Comparison of ENCODE assay signal across 20 cellular contexts in genomic region chr20:10388571-10388970, GRCh38. TPM values are rescaled to one million over a fixed set of nuclear protein-coding genes. Genes with fewer than 3 reads are reported as not detected.
A peak's percentile ranks its signal among the peaks of the same experiment; 100 is the strongest.
DNase-seq lines count a peak whose midpoint lies in the region; ATAC-seq and TF ChIP-seq lines count a peak whose summit lies in the region.
"Had no signal": no experiment of that assay in that cellular context is flagged by ENCODE, and none has a peak within 500 bp of the region (broad histone marks: within the 10 kb centered on the region; RNA-seq: fewer than 3 reads in every experiment).

No MANE protein-coding gene starts in this region.

- peaks cover 2% of the 10 kb centered on the region; the same call in 1 of the 2 replicates for H3K4me1 ChIP-seq in IMR-90 (ENCODE audit: control insufficient read depth, insufficient read depth, low read length)
- H3K4me1 ChIP-seq in hepatocyte (ENCODE audit: insufficient read depth), result peaks cover 6% of the 10 kb centered on the region
- peaks cover 10% of the 10 kb centered on the region for H3K4me1 ChIP-seq in smooth muscle cell (ENCODE audit: low read depth)
- H3K4me1 ChIP-seq in PC-3 (ENCODE audit: insufficient read depth, low read length), result no peaks in the 10 kb centered on the region
- H3K4me1 ChIP-seq: BLaER1, Peyer's patch had no signal

- H2AK5ac ChIP-seq in IMR-90 (ENCODE audit: low read depth, low read length), result no peak overlapping the region

- dilution Hi-C loops in IMR-90 (cut with HindIII; ENCODE audit: low sequenced_read_pairs, unreplicated experiment), result no loop called here

- CTCF ChIA-PET in IMR-90 (lab: Yijun Ruan, JAX), result no interaction called here
- CTCF ChIA-PET in PC-3 (lab: Charles Lee), result interaction anchor here (0.6 kb wide), 1 partner anchor 45 kb away, joined by 3 read pairs; the partner anchor contains the start of gene MKKS

- H3K23ac ChIP-seq in IMR-90 (ENCODE audit: low read depth, low read length), result no peak overlapping the region

- 0 out of 2 replicates have a peak overlapping the region, but pooled peaks have one; percentile 14 for H2BK20ac ChIP-seq in IMR-90 (ENCODE audit: low read depth, low read length)

- H2BK5ac ChIP-seq in IMR-90 (ENCODE audit: low read depth, low read length, poor library complexity, severe bottlenecking), result no peak overlapping the region

- H3K27me3 ChIP-seq in IMR-90 (ENCODE audit: control insufficient read depth, insufficient read depth, low read length), result no peaks in the 10 kb centered on the region
- H3K27me3 ChIP-seq in hepatocyte, result no peaks in the 10 kb centered on the region
- no peaks in the 10 kb centered on the region for H3K27me3 ChIP-seq in smooth muscle cell (ENCODE audit: low read depth)
- peaks cover 12% of the 10 kb centered on the region; the same call in 1 of the 2 replicates for H3K27me3 ChIP-seq in PC-3 (ENCODE audit: low read length)
- H3K27me3 ChIP-seq: BLaER1, Peyer's patch had no signal

- no peaks in the 10 kb centered on the region for H3K9me1 ChIP-seq in IMR-90 (ENCODE audit: insufficient read depth, low read length)

- 83% methylated on average over 1 of the region's 4 CpGs; no CpG with 5 or more reads in 1 of the 2 experiments for WGBS in IMR-90 (ENCODE audit: extremely low coverage in 2 of 2, insufficient read length in 1 of 2), 2 experiments
- 44% methylated on average over 4 of the region's 4 CpGs for WGBS in hepatocyte (ENCODE audit: low lambda C conversion rate, missing lambda C conversion rate)
- 45% methylated on average over 4 of the region's 4 CpGs for WGBS in smooth muscle cell (ENCODE audit: low lambda C conversion rate)

- no peak overlapping the region for H4K5ac ChIP-seq in IMR-90 (ENCODE audit: low read depth, low read length)

- H3K14ac ChIP-seq in IMR-90 (replicated peaks; ENCODE audit: low read depth, low read length), result no peak overlapping the region; the same call in 1 of the 2 replicates

- no peak overlapping the region for H4K8ac ChIP-seq in IMR-90 (ENCODE audit: low read depth in 2 of 2, low read length in 2 of 2)

- DNase-seq in NCI-H2171 treated with DMSO at 0.1 percent for 48 hours (lab: John Stamatoyannopoulos, UW) (peak; percentile 16), NCI-H2171 (lab: John Stamatoyannopoulos, UW) (no peak), IMR-90 (no peak), hepatocyte (ENCODE audit: low spot score) (no peak), smooth muscle cell (lab: John Stamatoyannopoulos, UW; ENCODE audit: unreplicated experiment) (no peak), NCI-H510A (lab: John Stamatoyannopoulos, UW) (no peak), PC-3 (no peak)
- DNase-seq: CD4-positive, CD25-positive, alpha-beta regulatory T cell; DMS53; HCEC 1CT; NCI-H1048; NCI-H1694; NCI-H2029 treated with DMSO at 0.1 percent for 48 hours; NCI-H226; Peyer's patch; SIG-M5; SK-N-SH had no signal

- H3K79me2 ChIP-seq in hepatocyte (no peaks in the 10 kb centered on the region), smooth muscle cell (ENCODE audit: low read depth) (no peaks in the 10 kb centered on the region), PC-3 (ENCODE audit: low read length) (no peaks in the 10 kb centered on the region)

- H4K91ac ChIP-seq in IMR-90 (ENCODE audit: insufficient read depth, low read depth, low read length), result no peak overlapping the region

- H3K27ac ChIP-seq in IMR-90 (ENCODE audit: insufficient read depth, low read length) (no peak overlapping the region), hepatocyte (no peak overlapping the region), smooth muscle cell (ENCODE audit: low read depth) (peak overlapping the region; percentile 15), PC-3 (ENCODE audit: low read length) (no peak overlapping the region)
- H3K27ac ChIP-seq: 22Rv1, BLaER1, Peyer's patch had no signal

- H4K20me1 ChIP-seq in IMR-90 (ENCODE audit: insufficient read depth, low read length), result no peaks in the 10 kb centered on the region
- H4K20me1 ChIP-seq in hepatocyte (ENCODE audit: insufficient read depth, poor library complexity, severe bottlenecking), result no peaks in the 10 kb centered on the region
- no peaks in the 10 kb centered on the region for H4K20me1 ChIP-seq in smooth muscle cell (ENCODE audit: low read depth)
- H4K20me1 ChIP-seq in PC-3 (ENCODE audit: low read length), result no peaks in the 10 kb centered on the region
- H4K20me1 ChIP-seq: BLaER1 had no signal

- intact Hi-C loops in IMR-90 (cut with micrococcal nuclease) (loop anchor here (2.0 kb wide), 1 partner anchor 30 kb away; no protein-coding TSS in a partner anchor), PC-3 (cut with micrococcal nuclease) (no loop called here)

- ATAC-seq in IMR-90 (ENCODE audit: low read depth) (no peak), GM19467 (IDR thresholded peaks at IDR 0.05; ENCODE audit: unreplicated experiment) (no peak), PC-3 (no peak)

- H3K9ac ChIP-seq in IMR-90 (ENCODE audit: low read depth, low read length) (no peak overlapping the region), smooth muscle cell (ENCODE audit: low read depth) (no peak overlapping the region), PC-3 (ENCODE audit: low read length) (no peak overlapping the region)
- H3K9ac ChIP-seq: BLaER1, SK-N-SH had no signal

- peaks cover 2% of the 10 kb centered on the region; the same call in 1 of the 2 replicates for H3K9me3 ChIP-seq in IMR-90 (ENCODE audit: control insufficient read depth, insufficient read depth, low read length)
- no peaks in the 10 kb centered on the region for H3K9me3 ChIP-seq in hepatocyte (ENCODE audit: low read depth)
- no peaks in the 10 kb centered on the region for H3K9me3 ChIP-seq in smooth muscle cell (replicated peaks; ENCODE audit: low read depth)
- H3K9me3 ChIP-seq in PC-3 (ENCODE audit: low read length), result no peaks in the 10 kb centered on the region
- H3K9me3 ChIP-seq: Peyer's patch, SK-N-SH had no signal

- in situ Hi-C loops in IMR-90 (cut with MboI; ENCODE audit: low sequenced_read_pairs), result no loop called here

- peak overlapping the region; percentile 55 for H3K18ac ChIP-seq in IMR-90 (ENCODE audit: low read depth, low read length)

- BruUV-seq in IMR-90 (replicated peaks; lab: Mats Ljungman, UMichigan), result no TSS peak
- BruUV-seq in PC-3 (replicated peaks; lab: Mats Ljungman, UMichigan), result no TSS peak

- TF ChIP-seq CTCF in IMR-90 (conservative IDR thresholded peaks at IDR 0.05; ENCODE audit: low read depth, low read length) (no peak), hepatocyte (IDR thresholded peaks at IDR 0.05; ENCODE audit: poor library complexity) (no peak), smooth muscle cell (IDR thresholded peaks at IDR 0.05; ENCODE audit: borderline replicate concordance, insufficient read depth, poor library complexity, severe bottlenecking) (no peak), PC-3 (conservative IDR thresholded peaks at IDR 0.05; ENCODE audit: low read depth, low read length) (no peak)

- H3K4me3 ChIP-seq in IMR-90 (ENCODE audit: insufficient read depth, low read depth, low read length), result no peak overlapping the region
- H3K4me3 ChIP-seq in hepatocyte, result no peak overlapping the region
- H3K4me3 ChIP-seq in smooth muscle cell, result no peak overlapping the region
- no peak overlapping the region for H3K4me3 ChIP-seq in PC-3 (ENCODE audit: low read length)
- H3K4me3 ChIP-seq: BLaER1, Peyer's patch had no signal

- H3F3A ChIP-seq in smooth muscle cell (ENCODE audit: low read depth) (no peaks in the 10 kb centered on the region), PC-3 (ENCODE audit: low read length, unreplicated experiment) (no peaks in the 10 kb centered on the region)

- no peaks in the 10 kb centered on the region for H3K9me2 ChIP-seq in hepatocyte (replicated peaks; ENCODE audit: insufficient read depth)
- H3K9me2 ChIP-seq in PC-3 (replicated peaks; ENCODE audit: low read length), result no peaks in the 10 kb centered on the region
- H3K9me2 ChIP-seq: SK-N-SH had no signal

- TF ChIP-seq RAD21 in IMR-90 (IDR thresholded peaks at IDR 0.05; ENCODE audit: low read length), result no peak

- no peak for TF ChIP-seq POLR2A in IMR-90 (IDR thresholded peaks at IDR 0.05; ENCODE audit: low read depth, low read length)

- H2BK120ac ChIP-seq in IMR-90 (ENCODE audit: low read depth, low read length), result no peak overlapping the region

- POLR2A ChIA-PET in IMR-90 (lab: Charles Lee; ENCODE audit: unreplicated experiment) (no interaction called here), PC-3 (lab: Charles Lee; ENCODE audit: unreplicated experiment) (no interaction called here)

- no peak overlapping the region for H3K56ac ChIP-seq in IMR-90 (ENCODE audit: extremely low read depth, insufficient read depth, low read length)

- no peaks in the 10 kb centered on the region for H3K79me1 ChIP-seq in IMR-90 (ENCODE audit: low read depth in 1 of 2, low read length in 2 of 2)

- H3K4me2 ChIP-seq in IMR-90 (ENCODE audit: low read depth, low read length) (no peak overlapping the region), hepatocyte (peak overlapping the region; percentile 17), smooth muscle cell (no peak overlapping the region), PC-3 (ENCODE audit: low read length) (no peak overlapping the region)
- H3K4me2 ChIP-seq: BLaER1, SK-N-SH had no signal

- no peak overlapping the region for H3K4ac ChIP-seq in IMR-90 (ENCODE audit: low read depth, low read length)

- peak overlapping the region; percentile 37 for H2AFZ ChIP-seq in IMR-90 (replicated peaks; ENCODE audit: low read length, poor library complexity)
- H2AFZ ChIP-seq in hepatocyte, result no peak overlapping the region
- peak overlapping the region; percentile 68 for H2AFZ ChIP-seq in smooth muscle cell (ENCODE audit: low read depth)
- no peak overlapping the region for H2AFZ ChIP-seq in PC-3 (ENCODE audit: low read length)

- H3K36me3 ChIP-seq in IMR-90 (ENCODE audit: control insufficient read depth, insufficient read depth, low read length), result no peaks in the 10 kb centered on the region
- no peaks in the 10 kb centered on the region for H3K36me3 ChIP-seq in hepatocyte (replicated peaks; ENCODE audit: insufficient read depth, low read depth)
- H3K36me3 ChIP-seq in smooth muscle cell (ENCODE audit: low read depth), result no peaks in the 10 kb centered on the region
- H3K36me3 ChIP-seq in PC-3 (ENCODE audit: low read depth, low read length), result no peaks in the 10 kb centered on the region
- H3K36me3 ChIP-seq: BLaER1, Peyer's patch had no signal

- no peak overlapping the region for H2AK9ac ChIP-seq in IMR-90 (replicated peaks; ENCODE audit: low read depth, low read length, poor library complexity)

- H2BK15ac ChIP-seq in IMR-90 (ENCODE audit: low read depth, low read length), result no peak overlapping the region

RNA-seq across cellular contexts. Expression of gene MKKS, which starts 45.5 kb away (rescaled TPM):
- total RNA-seq in IMR-90 (2012; rRNA removed) (7.5 and 8.1 TPM in 2 replicates), hepatocyte (17.4 and 17.5 TPM in 2 replicates), smooth muscle cell (13.7 and 15.6 TPM in 2 replicates), PC-3 (2014; rRNA removed) (12.1 and 13.6 TPM in 2 replicates)
- polyA plus RNA-seq in IMR-90 (2012; rRNA removed) (6.0 and 6.9 TPM in 2 replicates), hepatocyte (8.3 and 15.0 TPM in 2 replicates), smooth muscle cell (12.8 and 19.8 TPM in 2 replicates)
- polyA plus RNA-seq in IMR-90 (2012; cell fraction: cytosol; rRNA removed), result 1.5 and 1.8 TPM in 2 replicates
- 0.64 and 5.6 TPM in 2 replicates for polyA plus RNA-seq in IMR-90 (2012; cell fraction: nucleus; rRNA removed; ENCODE audit: low replicate concordance)

RNA-seq across cellular contexts. Expression of gene SLX4IP, which starts 46.5 kb away (rescaled TPM):
- total RNA-seq in IMR-90 (2012; rRNA removed), result 5.9 and 6.1 TPM in 2 replicates
- 0.90 and 1.3 TPM in 2 replicates for polyA plus RNA-seq in IMR-90 (2012; rRNA removed)
- 0.18 and 0.19 TPM in 2 replicates for polyA plus RNA-seq in IMR-90 (2012; cell fraction: cytosol; rRNA removed)
- 1.3 and 3.9 TPM in 2 replicates for polyA plus RNA-seq in IMR-90 (2012; cell fraction: nucleus; rRNA removed; ENCODE audit: low replicate concordance)
- 4.7 and 5.7 TPM in 2 replicates for total RNA-seq in hepatocyte
- 2.9 TPM in 2 replicates for polyA plus RNA-seq in hepatocyte
- 4.6 and 6.2 TPM in 2 replicates for total RNA-seq in smooth muscle cell
- 1.2 and 3.7 TPM in 2 replicates for polyA plus RNA-seq in smooth muscle cell
- total RNA-seq in PC-3 (2014; rRNA removed), result 6.4 and 7.1 TPM in 2 replicates

Comparison
In these comparisons a context has a peak if more than half of its experiments do, and no peak if none do; other contexts are left out.
1. H2AFZ ChIP-seq: peak in IMR-90 (single experiment) and smooth muscle cell (single experiment); none in hepatocyte (single experiment) and PC-3 (single experiment).